In the genomic region with DNA sequence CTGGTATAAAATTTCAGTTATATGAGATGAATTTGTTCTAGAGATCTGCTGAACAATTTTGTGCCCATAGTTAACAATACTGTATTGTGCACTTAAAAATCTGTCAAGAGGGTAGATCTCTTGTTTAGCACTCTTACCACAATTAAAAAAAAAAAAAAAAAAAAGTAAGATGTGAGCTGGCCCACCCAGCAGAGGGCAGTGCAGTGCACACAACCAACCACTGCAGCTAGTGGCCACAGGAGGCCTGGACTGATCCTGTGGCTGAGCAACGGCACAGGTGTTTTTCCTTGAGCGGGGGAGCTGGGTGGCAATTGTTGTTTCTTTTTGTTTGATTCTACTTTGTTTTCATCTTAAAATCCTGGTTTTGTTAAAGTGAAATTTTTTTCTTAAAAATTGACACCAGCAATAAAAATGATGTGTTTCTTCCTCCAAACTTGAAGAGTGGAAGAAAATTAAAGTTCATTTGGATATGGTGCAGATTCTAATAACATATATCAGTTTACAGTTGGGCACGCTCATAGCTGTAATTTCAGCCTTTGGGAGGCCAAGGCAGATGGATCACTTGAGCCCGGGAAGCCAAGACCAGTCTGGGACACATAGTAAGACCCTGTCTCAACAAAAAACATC, we compare ENCODE assay signal across 9 cellular contexts.
DNase-seq lines count a peak whose midpoint lies in the region; ATAC-seq and TF ChIP-seq lines count a peak whose summit lies in the region.
"Had no signal": no experiment of that assay in that cellular context is flagged by ENCODE, and none has a peak within 500 bp of the region (broad histone marks: within the 10 kb centered on the region; RNA-seq: fewer than 3 reads in every experiment).

No MANE protein-coding gene starts in this region.

- H3K4me1 ChIP-seq in CD4-positive, alpha-beta memory T cell (ENCODE audit: insufficient read depth, low read length) = no peaks in the 10 kb centered on the region
- H3K4me1 ChIP-seq in SJCRH30 = no peaks in the 10 kb centered on the region
- no peaks in the 10 kb centered on the region for H3K4me1 ChIP-seq in smooth muscle cell (ENCODE audit: low read depth)
- H3K4me1 ChIP-seq: SJSA1 had no signal

- no peak overlapping the region for H3K4me2 ChIP-seq in smooth muscle cell

- H3K27ac Mint-ChIP-seq in CD4-positive, alpha-beta memory T cell = peak overlapping the region in 1 of 7 donors; percentile 3

- peaks cover 13 to 15% of the 10 kb centered on the region in 2 donors for H3K27me3 Mint-ChIP-seq in CD4-positive, alpha-beta memory T cell

- peaks cover 0 to 11% (median 2%) of the 10 kb centered on the region in 8 donors for H3K9me3 Mint-ChIP-seq in CD4-positive, alpha-beta memory T cell

- no peaks in the 10 kb centered on the region for H4K20me1 ChIP-seq in smooth muscle cell (ENCODE audit: low read depth)

- peaks cover 0 to 2% of the 10 kb centered on the region in 2 donors for H3K36me3 Mint-ChIP-seq in CD4-positive, alpha-beta memory T cell

- no peaks in the 10 kb centered on the region for H3K36me3 ChIP-seq in CD4-positive, alpha-beta memory T cell (ENCODE audit: insufficient read depth, low read length)
- H3K36me3 ChIP-seq in SJCRH30 (no peaks in the 10 kb centered on the region), smooth muscle cell (ENCODE audit: low read depth) (no peaks in the 10 kb centered on the region)
- H3K36me3 ChIP-seq: SJSA1 had no signal

- H3K27ac ChIP-seq in CD4-positive, alpha-beta memory T cell (ENCODE audit: low read depth, low read length) = no peak overlapping the region
- no peak overlapping the region for H3K27ac ChIP-seq in SJCRH30
- H3K27ac ChIP-seq in smooth muscle cell (ENCODE audit: low read depth) = no peak overlapping the region
- H3K27ac ChIP-seq: SJSA1 had no signal

- POLR2A ChIA-PET in CD4-positive, alpha-beta memory T cell (lab: Charles Lee; ENCODE audit: partially characterized antibody) = interaction anchor here (0.6 kb wide), 1 partner anchor 77 kb away, joined by 3 read pairs; no protein-coding TSS in a partner anchor

- no peak overlapping the region for H3K4me3 ChIP-seq in CD4-positive, alpha-beta memory T cell (ENCODE audit: low read length in 2 of 2)
- H3K4me3 ChIP-seq in SJCRH30 (no peak overlapping the region), smooth muscle cell (no peak overlapping the region)
- H3K4me3 ChIP-seq: SJSA1 had no signal

- H3K9me3 ChIP-seq in CD4-positive, alpha-beta memory T cell (ENCODE audit: control insufficient read depth in 1 of 2, low read length in 2 of 2) = no peaks in the 10 kb centered on the region
- no peaks in the 10 kb centered on the region for H3K9me3 ChIP-seq in SJCRH30 (replicated peaks)
- H3K9me3 ChIP-seq in smooth muscle cell (replicated peaks; ENCODE audit: low read depth) = no peaks in the 10 kb centered on the region
- H3K9me3 ChIP-seq: SJSA1 had no signal

- no peak overlapping the region for H3K9ac ChIP-seq in smooth muscle cell (ENCODE audit: low read depth)

- peak; percentile 45 to 54 (median 51) for DNase-seq in CD4-positive, alpha-beta memory T cell
- peak; percentile 70 for DNase-seq in HuH-7.5 (ENCODE audit: low spot score)
- peak; percentile 47 to 71 for DNase-seq in SJCRH30
- DNase-seq in activated naive CD4-positive, alpha-beta T cell treated with anti-CD3 and anti-CD28 coated beads, Interleukin-2, amount 50 U/mL, for 16 hours = peak; percentile 59
- peak; percentile 67 for DNase-seq in left cardiac atrium
- no peak for DNase-seq in smooth muscle cell (lab: John Stamatoyannopoulos, UW; ENCODE audit: unreplicated experiment)

- H2AFZ ChIP-seq in smooth muscle cell (ENCODE audit: low read depth) = no peak overlapping the region

- H3K27me3 ChIP-seq in CD4-positive, alpha-beta memory T cell (ENCODE audit: insufficient read depth, low read length) = no peaks in the 10 kb centered on the region
- peaks cover 4% of the 10 kb centered on the region; the same call in 1 of the 2 replicates for H3K27me3 ChIP-seq in SJCRH30
- H3K27me3 ChIP-seq in smooth muscle cell (ENCODE audit: low read depth) = no peaks in the 10 kb centered on the region
- H3K27me3 ChIP-seq: SJSA1 had no signal

- WGBS in smooth muscle cell (ENCODE audit: low lambda C conversion rate) = 64% methylated on average over 4 of the region's 4 CpGs

- CTCF ChIA-PET in CD4-positive, alpha-beta memory T cell (lab: Charles Lee; ENCODE audit: partially characterized antibody) = interaction anchor here (0.8 to 3.3 kb wide), 15 partner anchors 9 to 482 kb away, joined by 3 to 17 read pairs (median 5); no protein-coding TSS in a partner anchor

- H3F3A ChIP-seq in smooth muscle cell (ENCODE audit: low read depth) = no peaks in the 10 kb centered on the region

- TF ChIP-seq CTCF in smooth muscle cell (IDR thresholded peaks at IDR 0.05; ENCODE audit: borderline replicate concordance, insufficient read depth, poor library complexity, severe bottlenecking) = peak; percentile 74

- no peaks in the 10 kb centered on the region for H3K79me2 ChIP-seq in smooth muscle cell (ENCODE audit: low read depth)

- intact Hi-C loops in CD4-positive, alpha-beta memory T cell (cut with micrococcal nuclease) = loop anchor here (1.0 kb wide), 3 partner anchors 112 to 481 kb away; no protein-coding TSS in a partner anchor
- intact Hi-C loops in left cardiac atrium (cut with DNase I) = loop anchor here (2.0 to 10.0 kb wide), 4 partner anchors 90 to 200 kb away; no protein-coding TSS in a partner anchor

- H3K4me1 Mint-ChIP-seq in CD4-positive, alpha-beta memory T cell = peaks cover 0 to 3% (median 3%) of the 10 kb centered on the region in 4 donors

- H3K4me3 Mint-ChIP-seq in CD4-positive, alpha-beta memory T cell = no peak overlapping the region

- ATAC-seq in GM19438 (IDR thresholded peaks at IDR 0.05; ENCODE audit: low read depth, unreplicated experiment) = peak; percentile 70
- ATAC-seq in left cardiac atrium = peak; percentile 64 to 78
- no peak for ATAC-seq in HG03175 (IDR thresholded peaks at IDR 0.05; ENCODE audit: unreplicated experiment)
